Comparison of ENCODE assay signal across 9 cellular contexts in the genomic region with DNA sequence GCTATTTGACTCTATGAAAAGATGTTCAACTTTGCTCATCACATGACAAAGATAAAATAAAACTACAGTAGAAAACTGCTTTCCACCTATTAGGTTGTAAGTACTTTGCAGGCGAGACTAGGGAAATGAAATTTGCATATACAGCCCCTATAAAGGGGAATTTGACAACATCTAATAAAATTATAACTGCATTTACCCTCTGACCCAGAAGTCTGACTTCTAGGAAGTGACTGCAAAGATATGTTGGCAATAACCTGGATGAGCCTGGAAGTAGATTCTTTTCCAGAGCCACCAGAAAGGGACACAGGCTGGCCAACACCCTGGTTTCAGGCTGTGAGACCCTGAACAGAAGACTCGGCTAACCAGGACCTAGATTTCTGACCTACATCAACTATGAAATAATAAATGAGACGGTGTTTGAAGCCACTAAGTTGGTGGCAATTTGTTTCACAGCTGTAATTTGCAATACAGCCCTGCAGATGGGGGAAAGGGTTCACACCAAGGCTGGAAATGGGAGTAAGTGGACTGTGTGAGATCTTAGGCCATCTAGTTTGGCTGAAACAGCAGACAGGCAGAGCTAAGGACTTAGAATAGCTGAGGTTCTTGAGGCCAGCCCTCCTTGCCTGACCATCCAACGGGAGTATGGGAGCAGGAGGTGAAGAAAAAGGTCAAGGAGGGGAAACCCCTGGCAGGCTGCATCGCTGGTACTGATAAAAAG.
DNase-seq lines count a peak whose midpoint lies in the region; ATAC-seq and TF ChIP-seq lines count a peak whose summit lies in the region.
"Had no signal": no experiment of that assay in that cellular context is flagged by ENCODE, and none has a peak within 500 bp of the region (broad histone marks: within the 10 kb centered on the region; RNA-seq: fewer than 3 reads in every experiment).

No MANE protein-coding gene starts in this region.

- H3K27me3 ChIP-seq in GM23338 (ENCODE audit: insufficient read depth) (no peaks in the 10 kb centered on the region), heart left ventricle (no peaks in the 10 kb centered on the region), MG63 (no peaks in the 10 kb centered on the region)

- TF ChIP-seq CTCF in GM23338 (conservative IDR thresholded peaks at IDR 0.05; ENCODE audit: low read depth in 2 of 2): peak; percentile 20 to 42; a peak in 3 of 4 replicates
- peak in 11 of 12 donors; percentile 20 to 63 (median 46) for TF ChIP-seq CTCF in heart left ventricle (IDR thresholded peaks at IDR 0.05)

- no peak overlapping the region for H3K27ac Mint-ChIP-seq in GM23338
- peak overlapping the region; percentile 80 for H3K27ac Mint-ChIP-seq in stimulated activated naive B cell treated with anti-CD40 and anti-IgM and Interleukin-4, amounts not matched to agents 10 μg/mL and 1 μg/mL and 100 μg/mL, for 72 hours
- no peak overlapping the region for H3K27ac Mint-ChIP-seq in activated CD4-positive, alpha-beta T cell treated with anti-CD3 and anti-CD28 coated beads, Interleukin-2, amount 10 ng/mL, durations not matched to agents 7 days and 5 days

- H3F3A ChIP-seq in GM23338 (replicated peaks; ENCODE audit: low read depth): no peaks in the 10 kb centered on the region

- DNase-seq in GM23338 (ENCODE audit: low spot score) (no peak), SK-MEL-5 (ENCODE audit: low read depth, low spot score) (peak; percentile 50), heart left ventricle (no peak), NCI-H2171 (lab: John Stamatoyannopoulos, UW) (no peak), MG63 (no peak)
- no peak for DNase-seq in stimulated activated naive B cell treated with anti-CD40 and anti-IgM and Interleukin-4, amounts not matched to agents 10 μg/mL and 1 μg/mL and 100 μg/mL, for 72 hours
- DNase-seq in activated CD4-positive, alpha-beta T cell treated with anti-CD3 and anti-CD28 coated beads, Interleukin-2, amount 10 ng/mL, durations not matched to agents 7 days and 5 days: no peak
- DNase-seq: NCI-H446 treated with DMSO at 0.1 percent for 48 hours, occipital lobe had no signal

- no peak overlapping the region for H3K4me2 ChIP-seq in GM23338

- POLR2A ChIA-PET in activated CD4-positive, alpha-beta T cell treated with anti-CD3 and anti-CD28 coated beads, Interleukin-2, amount 10 ng/mL, durations not matched to agents 7 days and 5 days (lab: Charles Lee): no interaction called here

- ATAC-seq in GM23338 (no peak), heart left ventricle (peak; percentile 83 to 92 (median 86))
- peak; percentile 15 to 26 for ATAC-seq in stimulated activated naive B cell treated with anti-CD40 and anti-IgM and Interleukin-4, amounts not matched to agents 10 μg/mL and 1 μg/mL and 100 μg/mL, for 72 hours (replicated peaks)

- H3K9me3 ChIP-seq in heart left ventricle (no peaks in the 10 kb centered on the region), MG63 (no peaks in the 10 kb centered on the region)

- no peaks in the 10 kb centered on the region for H3K4me1 ChIP-seq in GM23338 (ENCODE audit: insufficient read depth)
- H3K4me1 ChIP-seq in heart left ventricle: peaks cover 0 to 13% (median 2%) of the 10 kb centered on the region in 12 donors

- intact Hi-C loops in heart left ventricle (cut with DNase I): loop anchor here (1.0 to 10.0 kb wide), 5 partner anchors 166 to 173 kb away; no protein-coding TSS in a partner anchor

- no peaks in the 10 kb centered on the region for H3K36me3 Mint-ChIP-seq in GM23338 (ENCODE audit: low read depth)
- H3K36me3 Mint-ChIP-seq in stimulated activated naive B cell treated with anti-CD40 and anti-IgM and Interleukin-4, amounts not matched to agents 10 μg/mL and 1 μg/mL and 100 μg/mL, for 72 hours: peaks cover 20 to 34% of the 10 kb centered on the region in 2 donors
- H3K36me3 Mint-ChIP-seq in activated CD4-positive, alpha-beta T cell treated with anti-CD3 and anti-CD28 coated beads, Interleukin-2, amount 10 ng/mL, durations not matched to agents 7 days and 5 days (ENCODE audit: low read depth): no peaks in the 10 kb centered on the region

- H3K9me3 Mint-ChIP-seq in GM23338: no peaks in the 10 kb centered on the region
- no peaks in the 10 kb centered on the region for H3K9me3 Mint-ChIP-seq in stimulated activated naive B cell treated with anti-CD40 and anti-IgM and Interleukin-4, amounts not matched to agents 10 μg/mL and 1 μg/mL and 100 μg/mL, for 72 hours
- no peaks in the 10 kb centered on the region for H3K9me3 Mint-ChIP-seq in activated CD4-positive, alpha-beta T cell treated with anti-CD3 and anti-CD28 coated beads, Interleukin-2, amount 10 ng/mL, durations not matched to agents 7 days and 5 days

- H3K79me2 ChIP-seq in GM23338 (replicated peaks; ENCODE audit: insufficient read depth): no peaks in the 10 kb centered on the region

- no peak for TF ChIP-seq POLR2A in heart left ventricle (IDR thresholded peaks at IDR 0.05)

- H3K4me1 Mint-ChIP-seq in GM23338: peaks cover 2% of the 10 kb centered on the region; the same call in 1 of the 3 replicates
- peaks cover 57 to 80% of the 10 kb centered on the region in 2 donors for H3K4me1 Mint-ChIP-seq in stimulated activated naive B cell treated with anti-CD40 and anti-IgM and Interleukin-4, amounts not matched to agents 10 μg/mL and 1 μg/mL and 100 μg/mL, for 72 hours
- peaks cover 12% of the 10 kb centered on the region for H3K4me1 Mint-ChIP-seq in activated CD4-positive, alpha-beta T cell treated with anti-CD3 and anti-CD28 coated beads, Interleukin-2, amount 10 ng/mL, durations not matched to agents 7 days and 5 days

- H3K36me3 ChIP-seq in GM23338 (ENCODE audit: insufficient read depth): no peaks in the 10 kb centered on the region
- H3K36me3 ChIP-seq in heart left ventricle: no peaks in the 10 kb centered on the region
- no peaks in the 10 kb centered on the region for H3K36me3 ChIP-seq in MG63

- CTCF ChIA-PET in activated CD4-positive, alpha-beta T cell treated with anti-CD3 and anti-CD28 coated beads, Interleukin-2, amount 10 ng/mL, durations not matched to agents 7 days and 5 days (lab: Charles Lee): interaction anchor here (0.6 kb wide), 1 partner anchor 15 kb away, joined by 3 read pairs; no protein-coding TSS in a partner anchor

- H3K4me3 ChIP-seq in GM23338 (no peak overlapping the region), heart left ventricle (no peak overlapping the region), MG63 (no peak overlapping the region)

- in situ Hi-C loops in SK-MEL-5 (cut with HindIII; ENCODE audit: low pct_unique_long_range_greater_than_20kb, low sequenced_read_pairs): no loop called here

- H3K27ac ChIP-seq in GM23338 (ENCODE audit: low read depth) (no peak overlapping the region), heart left ventricle (peak overlapping the region in 1 of 12 donors; percentile 2)

- no peak overlapping the region for H2AFZ ChIP-seq in GM23338

- no peak overlapping the region for H3K4me3 Mint-ChIP-seq in GM23338
- peak overlapping the region in 1 of 2 donors; percentile 35 for H3K4me3 Mint-ChIP-seq in stimulated activated naive B cell treated with anti-CD40 and anti-IgM and Interleukin-4, amounts not matched to agents 10 μg/mL and 1 μg/mL and 100 μg/mL, for 72 hours
- H3K4me3 Mint-ChIP-seq in activated CD4-positive, alpha-beta T cell treated with anti-CD3 and anti-CD28 coated beads, Interleukin-2, amount 10 ng/mL, durations not matched to agents 7 days and 5 days: no peak overlapping the region

- H3K27me3 Mint-ChIP-seq in GM23338 (ENCODE audit: insufficient read depth, low read depth, poor library complexity): peaks cover 1% of the 10 kb centered on the region
- no peaks in the 10 kb centered on the region for H3K27me3 Mint-ChIP-seq in stimulated activated naive B cell treated with anti-CD40 and anti-IgM and Interleukin-4, amounts not matched to agents 10 μg/mL and 1 μg/mL and 100 μg/mL, for 72 hours
- no peaks in the 10 kb centered on the region for H3K27me3 Mint-ChIP-seq in activated CD4-positive, alpha-beta T cell treated with anti-CD3 and anti-CD28 coated beads, Interleukin-2, amount 10 ng/mL, durations not matched to agents 7 days and 5 days

- 51 to 64% (median 58%) methylated on average over 5 of the region's 5 CpGs for WGBS in heart left ventricle, 4 donors

- no peaks in the 10 kb centered on the region for H4K20me1 ChIP-seq in GM23338 (replicated peaks; ENCODE audit: insufficient read depth)

- H3K9me2 ChIP-seq in GM23338 (ENCODE audit: insufficient read depth): no peaks in the 10 kb centered on the region

TF ChIP-seq in GM23338, 12 proteins besides CTCF, POLR2A, EP300 and RAD21 (continues in another document):
- no peak for TF ChIP-seq POLR2AphosphoS5 (IDR thresholded peaks at IDR 0.05; ENCODE audit: low read depth)
- TF ChIP-seq, protein P1, sequence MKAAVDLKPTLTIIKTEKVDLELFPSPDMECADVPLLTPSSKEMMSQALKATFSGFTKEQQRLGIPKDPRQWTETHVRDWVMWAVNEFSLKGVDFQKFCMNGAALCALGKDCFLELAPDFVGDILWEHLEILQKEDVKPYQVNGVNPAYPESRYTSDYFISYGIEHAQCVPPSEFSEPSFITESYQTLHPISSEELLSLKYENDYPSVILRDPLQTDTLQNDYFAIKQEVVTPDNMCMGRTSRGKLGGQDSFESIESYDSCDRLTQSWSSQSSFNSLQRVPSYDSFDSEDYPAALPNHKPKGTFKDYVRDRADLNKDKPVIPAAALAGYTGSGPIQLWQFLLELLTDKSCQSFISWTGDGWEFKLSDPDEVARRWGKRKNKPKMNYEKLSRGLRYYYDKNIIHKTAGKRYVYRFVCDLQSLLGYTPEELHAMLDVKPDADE (IDR thresholded peaks at IDR 0.05): no peak
